Comparison of ENCODE assay signal across 23 cellular contexts in genomic region chr19:32997716-32998355, GRCh38.
"Had no signal": no experiment of that assay in that cellular context is flagged by ENCODE, and none has a peak within 500 bp of the region (broad histone marks: within the 10 kb centered on the region; RNA-seq: fewer than 3 reads in every experiment).

No MANE protein-coding gene starts in this region.

- H3K36me3 Mint-ChIP-seq: activated CD4-positive, alpha-beta memory T cell treated with anti-CD3 and anti-CD28 coated beads for 36 hours; activated naive CD8-positive, alpha-beta T cell had no signal

- H3K4me2 ChIP-seq: smooth muscle cell had no signal

- H3K27me3 ChIP-seq: esophagus muscularis mucosa, gastrocnemius medialis, sigmoid colon, testis, vagina had no signal

- H3K4me3 Mint-ChIP-seq: activated B cell treated with CpG ODN at 0.5 μM for 24 hours; activated CD4-positive, alpha-beta memory T cell treated with anti-CD3 and anti-CD28 coated beads for 36 hours; activated naive CD8-positive, alpha-beta T cell; activated T-helper 17 cell treated with anti-CD3 and anti-CD28 coated beads, Interleukin-2, amount 50 U/mL, for 72 hours; stimulated activated naive B cell treated with anti-CD40 and anti-IgM and Interleukin-4, amounts not matched to agents 10 μg/mL and 1 μg/mL and 100 μg/mL, for 72 hours; type B pancreatic cell had no signal

- H3K36me3 ChIP-seq: esophagus muscularis mucosa, gastrocnemius medialis, sigmoid colon, vagina had no signal

- DNase-seq: activated B cell treated with CpG ODN at 0.5 μM for 24 hours; activated CD4-positive, alpha-beta memory T cell treated with anti-CD3 and anti-CD28 coated beads for 36 hours; activated CD4-positive, alpha-beta T cell treated with anti-CD3 and anti-CD28 coated beads for 4 hours; activated naive CD4-positive, alpha-beta T cell; activated T-cell treated with anti-CD3 and anti-CD28 coated beads, Interleukin-2, amount 50 U/mL, for 1 hour; amygdala; gastrocnemius medialis; hypothalamus; occipital lobe; sigmoid colon; stimulated activated CD4-positive, alpha-beta T cell treated with anti-CD3 and anti-CD28 coated beads, Interleukin-15, amount 100 ng/mL, for 24 hours; stimulated activated CD8-positive, alpha-beta memory T cell treated with anti-CD3 and anti-CD28 coated beads, Interleukin-4, amount 100 ng/mL, for 48 hours; stimulated activated naive B cell treated with anti-CD40 and anti-IgM and Interleukin-4, amounts not matched to agents 10 μg/mL and 1 μg/mL and 100 μg/mL, for 72 hours; T-helper 1 cell; T-helper 9 cell; testis had no signal

- ATAC-seq: activated T-helper 17 cell treated with anti-CD3 and anti-CD28 coated beads, Interleukin-2, amount 50 U/mL, for 72 hours; gastrocnemius medialis; stimulated activated naive B cell treated with anti-CD40 and anti-IgM and Interleukin-4, amounts not matched to agents 10 μg/mL and 1 μg/mL and 100 μg/mL, for 72 hours had no signal

- H3K27ac Mint-ChIP-seq: activated B cell treated with CpG ODN at 0.5 μM for 24 hours; activated CD4-positive, alpha-beta memory T cell treated with anti-CD3 and anti-CD28 coated beads for 36 hours; activated naive CD8-positive, alpha-beta T cell; activated T-helper 17 cell treated with anti-CD3 and anti-CD28 coated beads, Interleukin-2, amount 50 U/mL, for 72 hours; stimulated activated naive B cell treated with anti-CD40 and anti-IgM and Interleukin-4, amounts not matched to agents 10 μg/mL and 1 μg/mL and 100 μg/mL, for 72 hours had no signal

- H3K9me3 Mint-ChIP-seq: activated B cell treated with CpG ODN at 0.5 μM for 24 hours; activated CD4-positive, alpha-beta memory T cell treated with anti-CD3 and anti-CD28 coated beads for 36 hours; activated T-helper 17 cell treated with anti-CD3 and anti-CD28 coated beads, Interleukin-2, amount 50 U/mL, for 72 hours; stimulated activated naive B cell treated with anti-CD40 and anti-IgM and Interleukin-4, amounts not matched to agents 10 μg/mL and 1 μg/mL and 100 μg/mL, for 72 hours; type B pancreatic cell had no signal

- H3K27me3 Mint-ChIP-seq: activated B cell treated with CpG ODN at 0.5 μM for 24 hours; activated CD4-positive, alpha-beta memory T cell treated with anti-CD3 and anti-CD28 coated beads for 36 hours; activated naive CD8-positive, alpha-beta T cell; activated T-helper 17 cell treated with anti-CD3 and anti-CD28 coated beads, Interleukin-2, amount 50 U/mL, for 72 hours; type B pancreatic cell had no signal

- H3K4me1 ChIP-seq: esophagus muscularis mucosa, gastrocnemius medialis, sigmoid colon, testis, vagina had no signal

- H3K4me3 ChIP-seq: coronary artery, esophagus muscularis mucosa, gastrocnemius medialis, sigmoid colon, smooth muscle cell, testis, vagina had no signal

- H3K27ac ChIP-seq: coronary artery, esophagus muscularis mucosa, gastrocnemius medialis, sigmoid colon, testis, vagina had no signal

- H3K9me3 ChIP-seq: esophagus muscularis mucosa, gastrocnemius medialis, sigmoid colon, testis, vagina had no signal
